ENCODE assay signal across 8 cellular contexts in genomic region chr19:50025794-50026549, GRCh38. TPM values are rescaled to one million over a fixed set of nuclear protein-coding genes. Genes with fewer than 3 reads are reported as not detected.
DNase-seq lines count a peak whose midpoint lies in the region; ATAC-seq and TF ChIP-seq lines count a peak whose summit lies in the region.

Gene ZNF473 (plus strand): TSS chr19:50026005. CDS start chr19:50031083, 5,078 bp downstream.

- H3K9me2 ChIP-seq in OCI-LY1 (ENCODE audit: low read depth, low read length), result no peaks in the 10 kb centered on the region

- ATAC-seq in GM19455 (IDR thresholded peaks at IDR 0.05; ENCODE audit: unreplicated experiment) (peak; percentile 67), HG03575 (IDR thresholded peaks at IDR 0.05; ENCODE audit: extremely low read depth, insufficient number of reproducible peaks, low FRiP score, unreplicated experiment) (peak; percentile 28)

- peaks cover 19% of the 10 kb centered on the region for H3K36me3 ChIP-seq in OCI-LY1 (ENCODE audit: insufficient read depth, low read length)

- TF ChIP-seq CTCF in OCI-LY1 (IDR thresholded peaks at IDR 0.05; ENCODE audit: low read length), result no peak

- DNase-seq in COLO668 (lab: John Stamatoyannopoulos, UW; ENCODE audit: unreplicated experiment) (peak; percentile 94), activated T-cell treated with anti-CD3 and anti-CD28 coated beads for 24 hours (ENCODE audit: low read depth) (peak; percentile 85), epithelial cell of prostate (ENCODE audit: low read depth, low spot score) (peak; percentile 81), myocyte (ENCODE audit: low read depth) (peak; percentile 97)
- DNase-seq in stimulated activated CD8-positive, alpha-beta memory T cell treated with anti-CD3 and anti-CD28 coated beads, Interleukin-7, amount 100 ng/mL, for 4 hours (ENCODE audit: low read depth in 2 of 2), result peak; percentile 88 to 89

- H3F3A ChIP-seq in OCI-LY1 (ENCODE audit: insufficient read depth, low read length), result no peaks in the 10 kb centered on the region

- H3K79me2 ChIP-seq in OCI-LY1 (ENCODE audit: insufficient read depth, low read length), result peaks cover 18% of the 10 kb centered on the region

- H3K9me3 ChIP-seq in OCI-LY1 (ENCODE audit: low read length), result no peaks in the 10 kb centered on the region

- no peaks in the 10 kb centered on the region for H4K20me1 ChIP-seq in OCI-LY1 (ENCODE audit: insufficient read depth, low read length)

- peaks cover 36% of the 10 kb centered on the region for H3K4me1 ChIP-seq in OCI-LY1 (ENCODE audit: insufficient read depth, low read length, severe bottlenecking)

- peak within 1 kb of the TSS; percentile 68; the same call in 1 of the 2 replicates for H2AFZ ChIP-seq in OCI-LY1 (ENCODE audit: low read length)

- H3K9ac ChIP-seq in OCI-LY1 (ENCODE audit: low read length), result peak within 1 kb of the TSS; percentile 70

- H3K27me3 ChIP-seq in OCI-LY1 (ENCODE audit: insufficient read depth, low read length), result no peaks in the 10 kb centered on the region

- peak within 1 kb of the TSS; percentile 75 for H3K4me3 ChIP-seq in OCI-LY1 (ENCODE audit: low read depth, low read length, poor library complexity, severe bottlenecking)

- H3K4me2 ChIP-seq in OCI-LY1 (ENCODE audit: low read length), result peak within 1 kb of the TSS; percentile 79

- peak within 1 kb of the TSS; percentile 15 for H3K27ac ChIP-seq in OCI-LY1 (ENCODE audit: low read depth, low read length, poor library complexity, severe bottlenecking)
- H3K27ac ChIP-seq in epithelial cell of prostate, result peak within 1 kb of the TSS; percentile 83

RNA-seq across cellular contexts. Expression of gene ZNF473, which starts in this region (rescaled TPM):
- 8.9 and 9.7 TPM in 2 replicates for total RNA-seq in myocyte
- polyA plus RNA-seq in myocyte (2012), result 5.7 TPM

Comparison
In these comparisons a context has a peak if more than half of its experiments do, and no peak if none do; other contexts are left out.
1. Peak in every context shown above with its lines: DNase-seq, ATAC-seq, H3K4me3 ChIP-seq and H3K27ac ChIP-seq.